Comparison of ENCODE assay signal across 11 cellular contexts in genomic region chrX:34687095-34687494, GRCh38. TPM values are rescaled to one million over a fixed set of nuclear protein-coding genes. Genes with fewer than 3 reads are reported as not detected.
"Had no signal": no experiment of that assay in that cellular context is flagged by ENCODE, and none has a peak within 500 bp of the region (broad histone marks: within the 10 kb centered on the region; RNA-seq: fewer than 3 reads in every experiment).

No MANE protein-coding gene starts in this region.

- H3K4me2 ChIP-seq: KMS-11 had no signal

- FAIRE-seq: HepG2 had no signal

- H3K9me3 ChIP-seq: HAP-1 had no signal

- H3K27ac ChIP-seq: GM23248, KMS-11 had no signal

- H2AFZ ChIP-seq: GM23248 had no signal

- H3K4me3 ChIP-seq: GM23248, HAP-1 had no signal

- H3K4me1 ChIP-seq: HAP-1 had no signal

- H3K36me3 ChIP-seq: HAP-1 had no signal

- H3K9ac ChIP-seq: GM23248, KMS-11 had no signal

- ATAC-seq: HCT116, HepG2 had no signal

- DNase-seq: GM23248, GOT3, H7, IMR-90, Karpas-422, KBM-7 had no signal

RNA-seq across cellular contexts. Expression of gene TMEM47, which starts 30.0 kb away (rescaled TPM):
- total RNA-seq: HepG2, HT-29 had no signal
- polyA plus RNA-seq: HepG2 had no signal
